Comparison of ENCODE assay signal across 7 cellular contexts in genomic region chr5:16017720-16018119, GRCh38.
"Had no signal": no experiment of that assay in that cellular context is flagged by ENCODE, and none has a peak within 500 bp of the region (broad histone marks: within the 10 kb centered on the region; RNA-seq: fewer than 3 reads in every experiment).

No MANE protein-coding gene starts in this region.

- H3K4me2 ChIP-seq: KMS-11 had no signal

- H3K27ac ChIP-seq: HL-60, KMS-11 had no signal

- H3K9ac ChIP-seq: KMS-11 had no signal

- DNase-seq: Karpas-422, Kasumi-1, KBM-7, KG1 had no signal

- FAIRE-seq: HTR-8/SVneo had no signal
